In the genomic region with DNA sequence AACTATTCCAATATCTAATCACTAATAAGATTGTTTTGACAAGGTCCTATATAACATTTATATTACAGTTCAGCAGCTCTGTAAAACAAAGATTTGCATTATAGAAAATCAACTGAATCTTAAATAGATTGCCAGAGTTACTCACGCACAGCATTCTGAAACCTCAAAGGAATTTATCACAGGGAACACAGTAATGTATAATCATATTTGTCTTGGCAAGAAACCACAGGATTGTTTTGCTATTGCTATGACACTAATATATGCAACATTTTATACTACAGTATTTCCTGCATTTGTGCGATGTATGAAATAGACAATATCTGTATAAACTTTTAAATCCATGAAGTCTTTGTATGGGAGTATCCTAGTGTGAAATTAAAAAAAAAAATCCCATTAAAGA, we compare ENCODE assay signal across 15 cellular contexts.
DNase-seq lines count a peak whose midpoint lies in the region; ATAC-seq and TF ChIP-seq lines count a peak whose summit lies in the region.
"Had no signal": no experiment of that assay in that cellular context is flagged by ENCODE, and none has a peak within 500 bp of the region (broad histone marks: within the 10 kb centered on the region; RNA-seq: fewer than 3 reads in every experiment).

No MANE protein-coding gene starts in this region.

- intact Hi-C loops in sciatic nerve (cut with DNase I) = no loop called here
- intact Hi-C loops in left lung (cut with DNase I) = no loop called here
- intact Hi-C loops in activated CD4-positive, alpha-beta T cell treated with anti-CD3 and anti-CD28 coated beads for 36 hours (cut with DNase I, micrococcal nuclease) = no loop called here

- peak overlapping the region in 4 of 5 experiments; percentile 37 to 92 (median 64) for H3K27ac Mint-ChIP-seq in brain
- H3K27ac Mint-ChIP-seq in activated CD4-positive, alpha-beta T cell treated with anti-CD3 and anti-CD28 coated beads for 36 hours = no peak overlapping the region
- H3K27ac Mint-ChIP-seq: activated T-helper 17 cell treated with anti-CD3 and anti-CD28 coated beads, Interleukin-2, amount 50 U/mL, for 72 hours; natural killer cell; stimulated activated naive CD8-positive, alpha-beta T cell treated with anti-CD3 and anti-CD28 coated beads, Interleukin-15, Interleukin-2, amounts not matched to agents 100 ng/mL and 50 ng/mL, for 24 hours had no signal

- H3K4me3 Mint-ChIP-seq in brain = peak overlapping the region in 1 of 5 experiments; percentile 9
- H3K4me3 Mint-ChIP-seq in activated CD4-positive, alpha-beta T cell treated with anti-CD3 and anti-CD28 coated beads for 36 hours = no peak overlapping the region
- H3K4me3 Mint-ChIP-seq: activated T-helper 17 cell treated with anti-CD3 and anti-CD28 coated beads, Interleukin-2, amount 50 U/mL, for 72 hours; natural killer cell; stimulated activated naive CD8-positive, alpha-beta T cell treated with anti-CD3 and anti-CD28 coated beads, Interleukin-15, Interleukin-2, amounts not matched to agents 100 ng/mL and 50 ng/mL, for 24 hours had no signal

- CTCF ChIA-PET in AG04449 (lab: Yijun Ruan, JAX) = no interaction called here
- CTCF ChIA-PET in activated CD4-positive, alpha-beta T cell treated with anti-CD3 and anti-CD28 coated beads for 36 hours (lab: Charles Lee) = interaction anchor here (0.7 to 1.3 kb wide), 3 partner anchors 12 to 79 kb away, joined by 3 read pairs; no protein-coding TSS in a partner anchor

- no peaks in the 10 kb centered on the region for H3K4me1 ChIP-seq in left lung

- ATAC-seq in sciatic nerve = no peak
- no peak for ATAC-seq in left lung
- no peak for ATAC-seq in activated CD4-positive, alpha-beta T cell treated with anti-CD3 and anti-CD28 coated beads for 36 hours
- ATAC-seq: activated T-helper 17 cell treated with anti-CD3 and anti-CD28 coated beads, Interleukin-2, amount 50 U/mL, for 72 hours; natural killer cell had no signal

- no peaks in the 10 kb centered on the region for H3K9me3 Mint-ChIP-seq in brain
- H3K9me3 Mint-ChIP-seq in activated CD4-positive, alpha-beta T cell treated with anti-CD3 and anti-CD28 coated beads for 36 hours (ENCODE audit: low read depth) = no peaks in the 10 kb centered on the region
- H3K9me3 Mint-ChIP-seq: activated T-helper 17 cell treated with anti-CD3 and anti-CD28 coated beads, Interleukin-2, amount 50 U/mL, for 72 hours; natural killer cell had no signal

- H3K4me3 ChIP-seq in AG04449 (ENCODE audit: low read depth, low read length) = no peak overlapping the region
- H3K4me3 ChIP-seq in left lung = no peak overlapping the region

- no peaks in the 10 kb centered on the region for H3K9me3 ChIP-seq in left lung
- H3K9me3 ChIP-seq: BE2C had no signal

- TF ChIP-seq CTCF in AG04449 (IDR thresholded peaks at IDR 0.05; ENCODE audit: insufficient read depth, low read length, missing control alignments) = no peak
- TF ChIP-seq CTCF in brain (conservative IDR thresholded peaks at IDR 0.05) = no peak
- TF ChIP-seq CTCF in left lung (IDR thresholded peaks at IDR 0.05) = no peak

- no peaks in the 10 kb centered on the region for H3K27me3 ChIP-seq in left lung
- H3K27me3 ChIP-seq: BE2C had no signal

- POLR2A ChIA-PET in AG04449 (lab: Yijun Ruan, JAX) = no interaction called here
- POLR2A ChIA-PET in activated CD4-positive, alpha-beta T cell treated with anti-CD3 and anti-CD28 coated beads for 36 hours (lab: Charles Lee) = no interaction called here

- no peak overlapping the region for H3K27ac ChIP-seq in left lung

- DNase-seq in AG04449 (ENCODE audit: low read depth, low spot score) = peak; percentile 65
- peak; percentile 42 for DNase-seq in HT1080 (ENCODE audit: low read depth)
- peak; percentile 91 for DNase-seq in iris pigment epithelial cell (ENCODE audit: low read depth)
- no peak for DNase-seq in NCI-H1048 (lab: John Stamatoyannopoulos, UW)
- no peak for DNase-seq in sciatic nerve (ENCODE audit: low spot score)
- no peak for DNase-seq in left lung
- no peak for DNase-seq in activated CD4-positive, alpha-beta T cell treated with anti-CD3 and anti-CD28 coated beads for 36 hours
- DNase-seq: activated CD4-positive, CD25-positive, alpha-beta regulatory T cell treated with anti-CD3 and anti-CD28 coated beads, Interleukin-2, amount 50 U/mL, for 72 hours; BE2C; natural killer cell; NCI-H2171 treated with DMSO at 0.1 percent for 48 hours; stimulated activated CD4-positive, alpha-beta T cell treated with anti-CD3 and anti-CD28 coated beads, Interleukin-1b, Interleukin-23, amount 100 ng/mL, for 48 hours had no signal

- H3K36me3 Mint-ChIP-seq in brain = no peaks in the 10 kb centered on the region
- no peaks in the 10 kb centered on the region for H3K36me3 Mint-ChIP-seq in activated CD4-positive, alpha-beta T cell treated with anti-CD3 and anti-CD28 coated beads for 36 hours (ENCODE audit: low read depth)
- H3K36me3 Mint-ChIP-seq: natural killer cell had no signal

- no peaks in the 10 kb centered on the region for H3K36me3 ChIP-seq in left lung

- peaks cover 24% of the 10 kb centered on the region for H3K4me1 Mint-ChIP-seq in brain
- H3K4me1 Mint-ChIP-seq in activated CD4-positive, alpha-beta T cell treated with anti-CD3 and anti-CD28 coated beads for 36 hours = no peaks in the 10 kb centered on the region
- H3K4me1 Mint-ChIP-seq: activated T-helper 17 cell treated with anti-CD3 and anti-CD28 coated beads, Interleukin-2, amount 50 U/mL, for 72 hours; natural killer cell had no signal

- no peaks in the 10 kb centered on the region for H3K27me3 Mint-ChIP-seq in brain
- H3K27me3 Mint-ChIP-seq in activated CD4-positive, alpha-beta T cell treated with anti-CD3 and anti-CD28 coated beads for 36 hours = no peaks in the 10 kb centered on the region
- H3K27me3 Mint-ChIP-seq: activated T-helper 17 cell treated with anti-CD3 and anti-CD28 coated beads, Interleukin-2, amount 50 U/mL, for 72 hours; stimulated activated naive CD8-positive, alpha-beta T cell treated with anti-CD3 and anti-CD28 coated beads, Interleukin-15, Interleukin-2, amounts not matched to agents 100 ng/mL and 50 ng/mL, for 24 hours had no signal

Comparison
In these comparisons a context has a peak if more than half of its experiments do, and no peak if none do; other contexts are left out.
1. DNase-seq: peak in AG04449 (single experiment), HT1080 (single experiment) and iris pigment epithelial cell (single experiment); none in NCI-H1048 (single experiment), sciatic nerve (single experiment), left lung (0 of 2) and activated CD4-positive, alpha-beta T cell treated with anti-CD3 and anti-CD28 coated beads for 36 hours (single experiment).